ENCODE assay signal across 10 cellular contexts in genomic region chr16:84607694-84608093, GRCh38. TPM values are rescaled to one million over a fixed set of nuclear protein-coding genes. Genes with fewer than 3 reads are reported as not detected.
DNase-seq lines count a peak whose midpoint lies in the region; ATAC-seq and FAIRE-seq lines count a peak whose summit lies in the region.
"Had no signal": no experiment of that assay in that cellular context is flagged by ENCODE, and none has a peak within 500 bp of the region (broad histone marks: within the 10 kb centered on the region; RNA-seq: fewer than 3 reads in every experiment).

No MANE protein-coding gene starts in this region.

- DNase-seq in activated CD4-positive, alpha-beta T cell treated with anti-CD3 and anti-CD28 coated beads for 36 hours: peak; percentile 24
- DNase-seq in activated CD4-positive, alpha-beta T cell treated with anti-CD3 and anti-CD28 coated beads for 1 hour: no peak
- DNase-seq in activated CD4-positive, alpha-beta memory T cell treated with anti-CD3 and anti-CD28 coated beads for 36 hours: no peak
- DNase-seq in small intestine: no peak
- DNase-seq in frontal cortex (ENCODE audit: low spot score in 2 of 2): no peak
- DNase-seq in COLO668 (lab: John Stamatoyannopoulos, UW; ENCODE audit: unreplicated experiment): no peak
- DNase-seq in stimulated activated CD8-positive, alpha-beta memory T cell treated with anti-CD3 and anti-CD28 coated beads, Interleukin-4, amount 100 ng/mL, for 48 hours: no peak

- H3K27me3 Mint-ChIP-seq in activated CD4-positive, alpha-beta T cell treated with anti-CD3 and anti-CD28 coated beads for 36 hours: no peaks in the 10 kb centered on the region
- no peaks in the 10 kb centered on the region for H3K27me3 Mint-ChIP-seq in activated CD4-positive, alpha-beta memory T cell treated with anti-CD3 and anti-CD28 coated beads for 36 hours

- H3K9me3 Mint-ChIP-seq in activated CD4-positive, alpha-beta T cell treated with anti-CD3 and anti-CD28 coated beads for 36 hours (ENCODE audit: low read depth): peaks cover 7% of the 10 kb centered on the region
- H3K9me3 Mint-ChIP-seq in activated CD4-positive, alpha-beta memory T cell treated with anti-CD3 and anti-CD28 coated beads for 36 hours: peaks cover 7% of the 10 kb centered on the region

- H3K9me3 ChIP-seq in small intestine (ENCODE audit: control insufficient read depth, low read depth): no peaks in the 10 kb centered on the region

- POLR2A ChIA-PET in activated CD4-positive, alpha-beta T cell treated with anti-CD3 and anti-CD28 coated beads for 36 hours (lab: Charles Lee): interaction anchor here (0.7 to 1.4 kb wide), 2 partner anchors 8 to 10 kb away, joined by 3 to 21 read pairs; no protein-coding TSS in a partner anchor
- POLR2A ChIA-PET in activated CD4-positive, alpha-beta memory T cell treated with anti-CD3 and anti-CD28 coated beads for 36 hours (lab: Charles Lee): interaction anchor here (0.7 to 2.1 kb wide), 2 partner anchors 9 to 10 kb away, joined by 3 to 7 read pairs; no protein-coding TSS in a partner anchor

- no peak overlapping the region for H3K4me3 ChIP-seq in small intestine (ENCODE audit: low read depth in 1 of 2, low read length in 2 of 2)
- H3K4me3 ChIP-seq: cardiac muscle cell had no signal

- peak overlapping the region; percentile 91 for H3K27ac Mint-ChIP-seq in activated CD4-positive, alpha-beta T cell treated with anti-CD3 and anti-CD28 coated beads for 36 hours
- H3K27ac Mint-ChIP-seq in activated CD4-positive, alpha-beta memory T cell treated with anti-CD3 and anti-CD28 coated beads for 36 hours: peak overlapping the region; percentile 83

- no peak for FAIRE-seq in small intestine (lab: Jason Lieb, UNC)
- FAIRE-seq in frontal cortex (lab: Jason Lieb, UNC): no peak
- FAIRE-seq: A204.1 had no signal

- H3K36me3 Mint-ChIP-seq in activated CD4-positive, alpha-beta T cell treated with anti-CD3 and anti-CD28 coated beads for 36 hours (ENCODE audit: low read depth): peaks cover 65% of the 10 kb centered on the region
- peaks cover 63% of the 10 kb centered on the region for H3K36me3 Mint-ChIP-seq in activated CD4-positive, alpha-beta memory T cell treated with anti-CD3 and anti-CD28 coated beads for 36 hours

- peaks cover 2 to 9% of the 10 kb centered on the region in 2 donors for H3K4me1 ChIP-seq in small intestine (ENCODE audit: control insufficient read depth in 2 of 2, insufficient read depth in 1 of 2, low read depth in 1 of 2, low read length in 1 of 2)

- peak; percentile 13 for ATAC-seq in activated CD4-positive, alpha-beta T cell treated with anti-CD3 and anti-CD28 coated beads for 36 hours
- peak; percentile 66 for ATAC-seq in HG03066 (IDR thresholded peaks at IDR 0.05; ENCODE audit: low read depth, unreplicated experiment)

- peak overlapping the region; percentile 56 for H3K4me3 Mint-ChIP-seq in activated CD4-positive, alpha-beta T cell treated with anti-CD3 and anti-CD28 coated beads for 36 hours
- H3K4me3 Mint-ChIP-seq in activated CD4-positive, alpha-beta memory T cell treated with anti-CD3 and anti-CD28 coated beads for 36 hours: peak overlapping the region; percentile 46

- peaks cover 0 to 3% of the 10 kb centered on the region in 2 donors for H3K36me3 ChIP-seq in small intestine (ENCODE audit: control insufficient read depth in 2 of 2, insufficient read depth in 2 of 2, low read length in 2 of 2)
- H3K36me3 ChIP-seq: cardiac muscle cell had no signal

- peaks cover 91% of the 10 kb centered on the region for H3K4me1 Mint-ChIP-seq in activated CD4-positive, alpha-beta T cell treated with anti-CD3 and anti-CD28 coated beads for 36 hours
- H3K4me1 Mint-ChIP-seq in activated CD4-positive, alpha-beta memory T cell treated with anti-CD3 and anti-CD28 coated beads for 36 hours (ENCODE audit: low read depth): peaks cover 93% of the 10 kb centered on the region

- intact Hi-C loops in activated CD4-positive, alpha-beta T cell treated with anti-CD3 and anti-CD28 coated beads for 36 hours (cut with DNase I, micrococcal nuclease): loop anchor here in 1 of 2 experiments (1.0 kb wide), 1 partner anchor 7 kb away; no protein-coding TSS in a partner anchor
- intact Hi-C loops in activated CD4-positive, alpha-beta memory T cell treated with anti-CD3 and anti-CD28 coated beads for 36 hours (cut with micrococcal nuclease): loop anchor here (1.0 kb wide), 1 partner anchor 7 kb away; no protein-coding TSS in a partner anchor

- no peaks in the 10 kb centered on the region for H3K27me3 ChIP-seq in small intestine (ENCODE audit: control insufficient read depth in 2 of 2, insufficient read depth in 2 of 2, low read length in 2 of 2)
- H3K27me3 ChIP-seq: cardiac muscle cell had no signal

- CTCF ChIA-PET in activated CD4-positive, alpha-beta T cell treated with anti-CD3 and anti-CD28 coated beads for 36 hours (lab: Charles Lee): interaction anchor here (0.6 to 1.4 kb wide), 5 partner anchors 8 to 147 kb away, joined by 3 to 4 read pairs (median 3); no protein-coding TSS in a partner anchor
- CTCF ChIA-PET in activated CD4-positive, alpha-beta memory T cell treated with anti-CD3 and anti-CD28 coated beads for 36 hours (lab: Charles Lee): interaction anchor here (0.9 to 1.4 kb wide), 6 partner anchors 9 to 101 kb away, joined by 3 to 7 read pairs (median 4); no protein-coding TSS in a partner anchor

- H3K27ac ChIP-seq in small intestine (ENCODE audit: low read depth in 1 of 2, low read length in 1 of 2): peak overlapping the region; percentile 37 to 73
- H3K27ac ChIP-seq: cardiac muscle cell had no signal

- 64 to 71% (median 66%) methylated on average over 7 of the region's 7 CpGs for WGBS in small intestine, 3 donors

RNA-seq across cellular contexts. Expression of gene COTL1, which starts 10.2 kb away (rescaled TPM):
- total RNA-seq in activated CD4-positive, alpha-beta T cell treated with anti-CD3 and anti-CD28 coated beads for 36 hours: 100 to 1,000 TPM; 353 to 384 TPM
- 100 to 1,000 TPM; 358 to 364 TPM for total RNA-seq in activated CD4-positive, alpha-beta memory T cell treated with anti-CD3 and anti-CD28 coated beads for 36 hours
- polyA plus RNA-seq in small intestine: 100 to 1,000 TPM in 2 of 3 donors, 10 to 100 TPM in 1; 87.2 to 166 (median 101) TPM
- 87.2 TPM for total RNA-seq in frontal cortex

RNA-seq across cellular contexts. Expression of gene KLHL36, which starts 40.6 kb away (rescaled TPM):
- total RNA-seq in activated CD4-positive, alpha-beta T cell treated with anti-CD3 and anti-CD28 coated beads for 36 hours: 10 to 100 TPM; 31.1 to 43.2 TPM
- 10 to 100 TPM; 56.1 to 56.8 TPM for total RNA-seq in activated CD4-positive, alpha-beta memory T cell treated with anti-CD3 and anti-CD28 coated beads for 36 hours
- polyA plus RNA-seq in small intestine: 10 to 100 TPM; 12.7 to 21.7 (median 16.8) TPM
- 60.3 TPM for total RNA-seq in frontal cortex
